ENCODE assay signal across 9 cellular contexts in the genomic region with DNA sequence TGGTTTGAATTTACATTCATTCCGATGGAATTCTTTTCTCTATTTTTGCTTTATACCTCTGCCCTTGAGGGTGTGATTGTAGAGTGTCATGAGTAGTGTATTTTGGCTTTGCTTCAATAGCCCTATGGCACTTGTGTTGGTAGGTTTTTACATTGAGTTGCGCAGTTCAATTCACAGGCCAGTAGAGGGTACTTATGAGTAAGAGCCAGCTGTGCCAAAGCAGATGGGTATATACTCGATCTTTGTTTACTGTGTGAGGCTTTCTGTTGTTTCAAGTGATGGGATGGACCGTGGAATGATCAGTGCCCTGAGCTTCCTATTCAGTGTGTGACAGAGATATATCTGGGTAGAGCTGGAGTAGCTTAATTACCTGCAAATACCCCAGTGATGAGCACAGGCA. TPM values are rescaled to one million over a fixed set of nuclear protein-coding genes. Genes with fewer than 3 reads are reported as not detected.
A peak's percentile ranks its signal among the peaks of the same experiment; 100 is the strongest.
DNase-seq lines count a peak whose midpoint lies in the region; TF ChIP-seq lines count a peak whose summit lies in the region.
"Had no signal": no experiment of that assay in that cellular context is flagged by ENCODE, and none has a peak within 500 bp of the region (broad histone marks: within the 10 kb centered on the region; RNA-seq: fewer than 3 reads in every experiment).

No MANE protein-coding gene starts in this region.

- no peak overlapping the region for H3K4me3 Mint-ChIP-seq in activated CD4-positive, alpha-beta T cell treated with anti-CD3 and anti-CD28 coated beads, Interleukin-2, amount 10 ng/mL, durations not matched to agents 24 days and 14 days
- H3K4me3 Mint-ChIP-seq in chondrocyte (ENCODE audit: unreplicated experiment) = no peak overlapping the region

- no peak overlapping the region for H3K27ac ChIP-seq in transverse colon
- H3K27ac ChIP-seq: WERI-Rb-1 had no signal

- peak; percentile 52 for TF ChIP-seq CTCF in chondrocyte (IDR thresholded peaks at IDR 0.05)
- peak in 3 of 5 experiments; percentile 11 to 28 (median 14) for TF ChIP-seq CTCF in transverse colon (IDR thresholded peaks at IDR 0.05)

- no peaks in the 10 kb centered on the region for H3K9me3 Mint-ChIP-seq in activated CD4-positive, alpha-beta T cell treated with anti-CD3 and anti-CD28 coated beads, Interleukin-2, amount 10 ng/mL, durations not matched to agents 24 days and 14 days
- H3K9me3 Mint-ChIP-seq in chondrocyte (ENCODE audit: low read depth) = peaks cover 30% of the 10 kb centered on the region

- H3K36me3 ChIP-seq in transverse colon = no peaks in the 10 kb centered on the region
- H3K36me3 ChIP-seq: WERI-Rb-1 had no signal

- intact Hi-C loops in activated CD4-positive, alpha-beta T cell treated with anti-CD3 and anti-CD28 coated beads, Interleukin-2, amount 10 ng/mL, durations not matched to agents 24 days and 14 days (cut with micrococcal nuclease) = loop anchor here (5.0 to 10.0 kb wide), 3 partner anchors 192 to 292 kb away; no protein-coding TSS in a partner anchor
- intact Hi-C loops in transverse colon (cut with DNase I; ENCODE audit: low total_unique reads) = no loop called here

- 52 to 59% methylated on average over 4 of the region's 4 CpGs for WGBS in transverse colon (ENCODE audit: low coverage in 1 of 2), 2 donors

- H3K27me3 ChIP-seq in transverse colon = no peaks in the 10 kb centered on the region

- TF ChIP-seq EP300 in transverse colon (IDR thresholded peaks at IDR 0.05; ENCODE audit: low read depth) = no peak

- no peak for TF ChIP-seq POLR2A in transverse colon (IDR thresholded peaks at IDR 0.05)

- H3K4me1 Mint-ChIP-seq in activated CD4-positive, alpha-beta T cell treated with anti-CD3 and anti-CD28 coated beads, Interleukin-2, amount 10 ng/mL, durations not matched to agents 24 days and 14 days = peaks cover 5% of the 10 kb centered on the region
- peaks cover 19% of the 10 kb centered on the region for H3K4me1 Mint-ChIP-seq in chondrocyte (ENCODE audit: low read depth)

- in situ Hi-C loops in transverse colon (cut with MboI; ENCODE audit: low pct_ligation_motif_present in 1 of 4, low pct_unique_long_range_greater_than_20kb in 1 of 4, low sequenced_read_pairs in 3 of 4) = loop anchor here in 3 of 4 donors (10.0 to 25.0 kb wide), 3 partner anchors 235 to 253 kb away; a partner anchor contains a TSS

- H3K4me3 ChIP-seq in transverse colon = no peak overlapping the region

- peaks cover 0 to 15% (median 0%) of the 10 kb centered on the region in 4 donors for H3K4me1 ChIP-seq in transverse colon

- DNase-seq in activated CD4-positive, alpha-beta T cell treated with anti-CD3 and anti-CD28 coated beads, Interleukin-2, amount 10 ng/mL, durations not matched to agents 24 days and 14 days = peak; percentile 66
- no peak for DNase-seq in activated CD4-positive, alpha-beta T cell treated with anti-CD3 and anti-CD28 coated beads, Interleukin-2, amount 50 U/mL, for 1 hour
- DNase-seq in NCI-H187 treated with DMSO at 0.1 percent for 48 hours (lab: John Stamatoyannopoulos, UW) (peak; percentile 25), chondrocyte (ENCODE audit: low spot score) (no peak), transverse colon (no peak), germinal center (ENCODE audit: low spot score) (no peak), superior temporal gyrus (ENCODE audit: extremely low spot score) (no peak)
- no peak for DNase-seq in activated T-cell treated with anti-CD3 and anti-CD28 coated beads, Interleukin-2, amount 50 U/mL, for 1 hour
- DNase-seq: WERI-Rb-1 had no signal

- H3K36me3 Mint-ChIP-seq in activated CD4-positive, alpha-beta T cell treated with anti-CD3 and anti-CD28 coated beads, Interleukin-2, amount 10 ng/mL, durations not matched to agents 24 days and 14 days (ENCODE audit: low read depth) = no peaks in the 10 kb centered on the region
- H3K36me3 Mint-ChIP-seq in chondrocyte (ENCODE audit: low read depth) = peaks cover 6% of the 10 kb centered on the region

- H3K27me3 Mint-ChIP-seq in activated CD4-positive, alpha-beta T cell treated with anti-CD3 and anti-CD28 coated beads, Interleukin-2, amount 10 ng/mL, durations not matched to agents 24 days and 14 days = peaks cover 17% of the 10 kb centered on the region
- H3K27me3 Mint-ChIP-seq in chondrocyte (ENCODE audit: low read depth) = peaks cover 17% of the 10 kb centered on the region

- peaks cover 11 to 16% of the 10 kb centered on the region in 2 donors for H3K9me3 ChIP-seq in transverse colon

- no peak overlapping the region for H3K27ac Mint-ChIP-seq in activated CD4-positive, alpha-beta T cell treated with anti-CD3 and anti-CD28 coated beads, Interleukin-2, amount 10 ng/mL, durations not matched to agents 24 days and 14 days
- H3K27ac Mint-ChIP-seq in chondrocyte (ENCODE audit: unreplicated experiment) = peak overlapping the region; percentile 2

RNA-seq across cellular contexts. Expression of a gene that starts 4.3 kb away (rescaled TPM):
- not detected in 2 replicates for total RNA-seq in activated CD4-positive, alpha-beta T cell treated with anti-CD3 and anti-CD28 coated beads, Interleukin-2, amount 10 ng/mL, durations not matched to agents 24 days and 14 days
- 0.46 to 0.54 TPM (median 0.50 TPM) in 3 replicates for total RNA-seq in chondrocyte
- total RNA-seq in transverse colon = 100 to 1,000 TPM; 164 to 634 (median 415) TPM

Comparison
In these comparisons a context has a peak if more than half of its experiments do, and no peak if none do; other contexts are left out.
1. DNase-seq: peak in activated CD4-positive, alpha-beta T cell treated with anti-CD3 and anti-CD28 coated beads, Interleukin-2, amount 10 ng/mL, durations not matched to agents 24 days and 14 days (single experiment) and NCI-H187 treated with DMSO at 0.1 percent for 48 hours (single experiment); none in activated CD4-positive, alpha-beta T cell treated with anti-CD3 and anti-CD28 coated beads, Interleukin-2, amount 50 U/mL, for 1 hour (single experiment), chondrocyte (single experiment), transverse colon (single experiment), activated T-cell treated with anti-CD3 and anti-CD28 coated beads, Interleukin-2, amount 50 U/mL, for 1 hour (single experiment), germinal center (single experiment) and superior temporal gyrus (single experiment).
2. RNA of a gene that starts 4.3 kb away (total RNA-seq): 164 to 634 TPM in transverse colon; 0.46 to 0.54 TPM in chondrocyte and not detected in activated CD4-positive, alpha-beta T cell treated with anti-CD3 and anti-CD28 coated beads, Interleukin-2, amount 10 ng/mL, durations not matched to agents 24 days and 14 days; every median in the first group is over 100 times any median in the second.